In the genomic region with DNA sequence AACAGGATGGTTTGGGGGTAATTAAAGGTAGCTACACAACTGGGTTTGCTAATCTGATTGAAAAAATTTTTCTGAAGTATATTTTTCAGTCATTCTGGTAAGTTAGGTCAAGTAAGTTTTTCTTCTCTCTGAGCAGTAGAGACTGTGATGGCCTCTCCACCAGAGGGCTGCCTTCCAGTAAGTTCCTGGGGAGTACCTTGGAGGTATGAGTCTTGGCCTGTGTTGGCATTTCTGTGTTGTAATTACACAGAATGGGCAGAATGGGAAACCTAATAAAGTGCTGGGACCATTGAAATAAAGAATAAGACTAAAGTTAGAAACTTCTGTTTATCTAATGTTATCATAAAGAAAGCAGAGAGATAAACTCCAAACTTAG, we compare ENCODE assay signal across 9 cellular contexts.
A peak's percentile ranks its signal among the peaks of the same experiment; 100 is the strongest.
DNase-seq lines count a peak whose midpoint lies in the region; ATAC-seq and TF ChIP-seq lines count a peak whose summit lies in the region.
"Had no signal": no experiment of that assay in that cellular context is flagged by ENCODE, and none has a peak within 500 bp of the region (broad histone marks: within the 10 kb centered on the region; RNA-seq: fewer than 3 reads in every experiment).

No MANE protein-coding gene starts in this region.

- H3K4me1 Mint-ChIP-seq in activated naive CD4-positive, alpha-beta T cell treated with anti-CD3 and anti-CD28 coated beads for 36 hours (ENCODE audit: low read depth) = no peaks in the 10 kb centered on the region
- H3K4me1 Mint-ChIP-seq in activated naive CD4-positive, alpha-beta T cell treated with anti-CD3 and anti-CD28 coated beads, Interleukin-2, amount 10 ng/mL, durations not matched to agents 7 days and 5 days = no peaks in the 10 kb centered on the region
- peaks cover 28% of the 10 kb centered on the region for H3K4me1 Mint-ChIP-seq in type B pancreatic cell (ENCODE audit: unreplicated experiment)

- peak; percentile 5 for DNase-seq in activated naive CD4-positive, alpha-beta T cell treated with anti-CD3 and anti-CD28 coated beads for 36 hours
- DNase-seq in activated naive CD4-positive, alpha-beta T cell treated with anti-CD3 and anti-CD28 coated beads, Interleukin-2, amount 10 ng/mL, durations not matched to agents 7 days and 5 days = no peak
- DNase-seq in hepatic stellate cell (ENCODE audit: low spot score) (peak; percentile 7), type B pancreatic cell (ENCODE audit: extremely low spot score, unreplicated experiment) (no peak), NCI-H2196 (lab: John Stamatoyannopoulos, UW; ENCODE audit: unreplicated experiment) (no peak)
- DNase-seq in activated CD8-positive, alpha-beta memory T cell treated with anti-CD3 and anti-CD28 coated beads, Interleukin-2, amount 50 U/mL, for 48 hours = no peak
- DNase-seq: activated T-cell treated with anti-CD3 and anti-CD28 coated beads, Interleukin-2, amount 50 U/mL, for 1 hour had no signal

- H3K27me3 Mint-ChIP-seq in activated naive CD4-positive, alpha-beta T cell treated with anti-CD3 and anti-CD28 coated beads for 36 hours (ENCODE audit: low read depth) = peaks cover 6% of the 10 kb centered on the region
- H3K27me3 Mint-ChIP-seq in activated naive CD4-positive, alpha-beta T cell treated with anti-CD3 and anti-CD28 coated beads, Interleukin-2, amount 10 ng/mL, durations not matched to agents 7 days and 5 days = peaks cover 8% of the 10 kb centered on the region
- H3K27me3 Mint-ChIP-seq in type B pancreatic cell = peaks cover 3% of the 10 kb centered on the region

- H3K36me3 Mint-ChIP-seq in activated naive CD4-positive, alpha-beta T cell treated with anti-CD3 and anti-CD28 coated beads for 36 hours (ENCODE audit: low read depth) = no peaks in the 10 kb centered on the region
- no peaks in the 10 kb centered on the region for H3K36me3 Mint-ChIP-seq in activated naive CD4-positive, alpha-beta T cell treated with anti-CD3 and anti-CD28 coated beads, Interleukin-2, amount 10 ng/mL, durations not matched to agents 7 days and 5 days
- H3K36me3 Mint-ChIP-seq in type B pancreatic cell = no peaks in the 10 kb centered on the region

- H3K27ac ChIP-seq in VCaP = no peak overlapping the region

- H3K27ac Mint-ChIP-seq in activated naive CD4-positive, alpha-beta T cell treated with anti-CD3 and anti-CD28 coated beads for 36 hours = no peak overlapping the region
- H3K27ac Mint-ChIP-seq in activated naive CD4-positive, alpha-beta T cell treated with anti-CD3 and anti-CD28 coated beads, Interleukin-2, amount 10 ng/mL, durations not matched to agents 7 days and 5 days = no peak overlapping the region
- H3K27ac Mint-ChIP-seq in type B pancreatic cell = no peak overlapping the region

- intact Hi-C loops in activated naive CD4-positive, alpha-beta T cell treated with anti-CD3 and anti-CD28 coated beads for 36 hours (cut with micrococcal nuclease) = loop anchor here (5.0 kb wide), 2 partner anchors 591 to 611 kb away; no protein-coding TSS in a partner anchor

- CTCF ChIA-PET in activated naive CD4-positive, alpha-beta T cell treated with anti-CD3 and anti-CD28 coated beads for 36 hours (lab: Charles Lee) = interaction anchor here (0.6 kb wide), 1 partner anchor 466 kb away, joined by 5 read pairs; no protein-coding TSS in a partner anchor
- CTCF ChIA-PET in activated naive CD4-positive, alpha-beta T cell treated with anti-CD3 and anti-CD28 coated beads, Interleukin-2, amount 10 ng/mL, durations not matched to agents 7 days and 5 days (lab: Charles Lee) = interaction anchor here (1.0 to 1.1 kb wide), 2 partner anchors 10 to 593 kb away, joined by 4 read pairs; no protein-coding TSS in a partner anchor

- H3K9me3 Mint-ChIP-seq in activated naive CD4-positive, alpha-beta T cell treated with anti-CD3 and anti-CD28 coated beads for 36 hours = no peaks in the 10 kb centered on the region
- H3K9me3 Mint-ChIP-seq in activated naive CD4-positive, alpha-beta T cell treated with anti-CD3 and anti-CD28 coated beads, Interleukin-2, amount 10 ng/mL, durations not matched to agents 7 days and 5 days = no peaks in the 10 kb centered on the region
- H3K9me3 Mint-ChIP-seq in type B pancreatic cell = peaks cover 7% of the 10 kb centered on the region

- TF ChIP-seq CTCF in VCaP (conservative IDR thresholded peaks at IDR 0.05) (peak; percentile 68), type B pancreatic cell (conservative IDR thresholded peaks at IDR 0.05) (peak; percentile 60)

- no peak for ATAC-seq in GM18858 (IDR thresholded peaks at IDR 0.05; ENCODE audit: unreplicated experiment)

- no peak overlapping the region for H3K4me3 Mint-ChIP-seq in activated naive CD4-positive, alpha-beta T cell treated with anti-CD3 and anti-CD28 coated beads for 36 hours
- H3K4me3 Mint-ChIP-seq in activated naive CD4-positive, alpha-beta T cell treated with anti-CD3 and anti-CD28 coated beads, Interleukin-2, amount 10 ng/mL, durations not matched to agents 7 days and 5 days = no peak overlapping the region
- no peak overlapping the region for H3K4me3 Mint-ChIP-seq in type B pancreatic cell

Comparison
In these comparisons a context has a peak if more than half of its experiments do, and no peak if none do; other contexts are left out.
1. DNase-seq: peak in activated naive CD4-positive, alpha-beta T cell treated with anti-CD3 and anti-CD28 coated beads for 36 hours (single experiment) and hepatic stellate cell (single experiment); none in activated naive CD4-positive, alpha-beta T cell treated with anti-CD3 and anti-CD28 coated beads, Interleukin-2, amount 10 ng/mL, durations not matched to agents 7 days and 5 days (single experiment), type B pancreatic cell (single experiment), NCI-H2196 (single experiment) and activated CD8-positive, alpha-beta memory T cell treated with anti-CD3 and anti-CD28 coated beads, Interleukin-2, amount 50 U/mL, for 48 hours (single experiment).